8 cellular contexts compared by ENCODE assay signal in the genomic region with DNA sequence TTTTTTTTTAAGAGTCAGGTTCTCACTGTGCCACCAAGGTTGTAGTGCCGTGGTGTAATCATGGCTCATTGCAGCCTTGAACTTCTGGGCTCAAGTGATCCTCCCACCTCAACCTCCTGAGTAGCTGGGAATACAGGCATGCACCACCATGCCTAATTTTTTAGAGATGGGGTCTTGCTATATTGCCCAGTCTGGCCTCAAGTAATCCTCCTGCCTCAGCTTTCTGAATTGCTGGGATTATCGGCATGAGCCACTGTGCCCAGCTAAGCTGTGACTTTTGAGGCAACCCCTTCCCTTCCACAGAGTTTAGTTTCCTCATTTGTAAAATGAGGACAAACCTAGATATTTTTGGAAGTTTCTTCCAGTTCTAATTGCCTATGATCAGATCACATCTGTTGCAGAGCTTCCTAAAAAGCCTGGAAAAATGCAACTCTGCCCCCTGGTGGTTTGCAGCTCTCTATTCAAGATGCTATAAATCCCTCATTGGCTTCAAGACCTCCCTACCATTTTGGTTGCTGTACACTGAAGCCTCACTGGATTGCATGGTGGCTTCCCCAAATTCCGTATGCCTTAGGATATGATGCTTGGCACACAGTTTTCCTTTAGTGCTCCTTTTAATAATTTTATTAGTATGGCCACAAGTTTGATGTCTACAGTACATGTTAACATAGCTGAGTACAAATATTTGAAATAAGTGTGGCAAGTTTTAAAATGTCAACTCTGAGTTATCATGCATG. TPM values are rescaled to one million over a fixed set of nuclear protein-coding genes. Genes with fewer than 3 reads are reported as not detected.
DNase-seq lines count a peak whose midpoint lies in the region; ATAC-seq and TF ChIP-seq lines count a peak whose summit lies in the region.

No MANE protein-coding gene starts in this region.

- H2BK5ac ChIP-seq in mesendoderm (ENCODE audit: low read length) = no peak overlapping the region

- H3K9ac ChIP-seq in mesendoderm (ENCODE audit: low read length) = no peak overlapping the region

- no peak overlapping the region for H3K18ac ChIP-seq in mesendoderm (ENCODE audit: low read length)

- no peaks in the 10 kb centered on the region for H3K79me1 ChIP-seq in mesendoderm (ENCODE audit: low read length)

- H3K4me3 ChIP-seq in H7 (ENCODE audit: insufficient read depth, low read depth, low read length) (no peak overlapping the region), mesendoderm (ENCODE audit: low read length) (no peak overlapping the region)

- H2BK120ac ChIP-seq in mesendoderm (ENCODE audit: low read depth, low read length) = no peak overlapping the region

- no peak overlapping the region for H3K4me2 ChIP-seq in mesendoderm (ENCODE audit: low read length)

- H3K27me3 ChIP-seq in H7 (ENCODE audit: control insufficient read depth, insufficient read depth, low read length) = no peaks in the 10 kb centered on the region
- no peaks in the 10 kb centered on the region for H3K27me3 ChIP-seq in mesendoderm (ENCODE audit: insufficient read depth, low read length, poor library complexity)

- H2AK5ac ChIP-seq in mesendoderm (ENCODE audit: low read length) = no peak overlapping the region

- no peak overlapping the region for H4K5ac ChIP-seq in mesendoderm (ENCODE audit: low read length)

- H3K36me3 ChIP-seq in H7 (replicated peaks; ENCODE audit: control insufficient read depth, insufficient read depth, low read length) = peaks cover 11% of the 10 kb centered on the region
- H3K36me3 ChIP-seq in mesendoderm (ENCODE audit: control insufficient read depth, insufficient read depth, low read length) = peaks cover 1% of the 10 kb centered on the region

- H3K4me1 ChIP-seq in mesendoderm (ENCODE audit: control insufficient read depth, low read depth, low read length) = no peaks in the 10 kb centered on the region

- no peak overlapping the region for H3K4ac ChIP-seq in mesendoderm (ENCODE audit: low read depth, low read length)

- no peak overlapping the region for H2BK15ac ChIP-seq in mesendoderm (replicated peaks; ENCODE audit: low read depth)

- no peaks in the 10 kb centered on the region for H3K79me2 ChIP-seq in mesendoderm (ENCODE audit: control insufficient read depth, insufficient read depth, low read length)

- H3K23ac ChIP-seq in mesendoderm (ENCODE audit: low read length) = no peak overlapping the region

- peak; percentile 80 for TF ChIP-seq CTCF in AG09319 (IDR thresholded peaks at IDR 0.05; ENCODE audit: low read depth, low read length)

- no peak for ATAC-seq in HG02981 (IDR thresholded peaks at IDR 0.05; ENCODE audit: unreplicated experiment)

- H3K27ac ChIP-seq in mesendoderm (ENCODE audit: low read depth, low read length) = no peak overlapping the region

- H3K56ac ChIP-seq in mesendoderm (ENCODE audit: low read length) = no peak overlapping the region

- H4K8ac ChIP-seq in mesendoderm (ENCODE audit: low read depth, low read length) = no peak overlapping the region

- no CpG with 5 or more reads among the region's 3 CpGs for WGBS in mesendoderm (ENCODE audit: extremely low coverage, insufficient coverage, low lambda C conversion rate)

- peak; percentile 32 for DNase-seq in AG09319 (ENCODE audit: extremely low read depth, low read depth)
- peak; percentile 41 for DNase-seq in H7
- peak; percentile 1 for DNase-seq in NCI-H748 treated with DMSO at 0.1 percent for 48 hours (lab: John Stamatoyannopoulos, UW)
- peak; percentile 53 to 57 for DNase-seq in activated CD4-positive, alpha-beta T cell treated with anti-CD3 and anti-CD28 coated beads, Interleukin-2, amount 50 U/mL, for 4 hours
- DNase-seq in effector CD4-positive, alpha-beta T cell = peak; percentile 51
- peak; percentile 89 for DNase-seq in mesendoderm
- DNase-seq in stimulated activated CD8-positive, alpha-beta memory T cell treated with anti-CD3 and anti-CD28 coated beads, Interleukin-7, amount 100 ng/mL, for 24 hours (ENCODE audit: low read depth) = peak; percentile 40

RNA-seq across cellular contexts. Expression of gene GDE1, which starts 19.3 kb away (rescaled TPM):
- 57.8 and 60.0 TPM in 2 replicates for total RNA-seq in H7 (2014; rRNA removed; shearing (Covaris generic))
- 39.6 TPM for polyA plus RNA-seq in mesendoderm (2013, experiment 1 of 2)
- 38.9 TPM for polyA plus RNA-seq in mesendoderm (2013, experiment 2 of 2)

RNA-seq across cellular contexts. Expression of gene CCP110, which starts 21.2 kb away (rescaled TPM):
- total RNA-seq in H7 (2014; rRNA removed; shearing (Covaris generic)) = 6.4 and 9.5 TPM in 2 replicates
- 10.1 TPM for polyA plus RNA-seq in mesendoderm (2013, experiment 1 of 2)
- 9.8 TPM for polyA plus RNA-seq in mesendoderm (2013, experiment 2 of 2)

RNA-seq across cellular contexts. Expression of gene VPS35L, which starts 52.9 kb away (rescaled TPM):
- 31.8 and 46.0 TPM in 2 replicates for total RNA-seq in H7 (2014; rRNA removed; shearing (Covaris generic))
- 29.5 TPM for polyA plus RNA-seq in mesendoderm (2013, experiment 1 of 2)
- polyA plus RNA-seq in mesendoderm (2013, experiment 2 of 2) = 30.1 TPM

Comparison
In these comparisons a context has a peak if more than half of its experiments do, and no peak if none do; other contexts are left out.
1. DNase-seq: peak in every context shown above with its lines; median percentile 89 in mesendoderm; 55 in activated CD4-positive, alpha-beta T cell treated with anti-CD3 and anti-CD28 coated beads, Interleukin-2, amount 50 U/mL, for 4 hours; 51 in effector CD4-positive, alpha-beta T cell; 41 in H7; 40 in stimulated activated CD8-positive, alpha-beta memory T cell treated with anti-CD3 and anti-CD28 coated beads, Interleukin-7, amount 100 ng/mL, for 24 hours; 32 in AG09319; 1 in NCI-H748 treated with DMSO at 0.1 percent for 48 hours.